ENCODE assay signal across 8 cellular contexts in the genomic region with DNA sequence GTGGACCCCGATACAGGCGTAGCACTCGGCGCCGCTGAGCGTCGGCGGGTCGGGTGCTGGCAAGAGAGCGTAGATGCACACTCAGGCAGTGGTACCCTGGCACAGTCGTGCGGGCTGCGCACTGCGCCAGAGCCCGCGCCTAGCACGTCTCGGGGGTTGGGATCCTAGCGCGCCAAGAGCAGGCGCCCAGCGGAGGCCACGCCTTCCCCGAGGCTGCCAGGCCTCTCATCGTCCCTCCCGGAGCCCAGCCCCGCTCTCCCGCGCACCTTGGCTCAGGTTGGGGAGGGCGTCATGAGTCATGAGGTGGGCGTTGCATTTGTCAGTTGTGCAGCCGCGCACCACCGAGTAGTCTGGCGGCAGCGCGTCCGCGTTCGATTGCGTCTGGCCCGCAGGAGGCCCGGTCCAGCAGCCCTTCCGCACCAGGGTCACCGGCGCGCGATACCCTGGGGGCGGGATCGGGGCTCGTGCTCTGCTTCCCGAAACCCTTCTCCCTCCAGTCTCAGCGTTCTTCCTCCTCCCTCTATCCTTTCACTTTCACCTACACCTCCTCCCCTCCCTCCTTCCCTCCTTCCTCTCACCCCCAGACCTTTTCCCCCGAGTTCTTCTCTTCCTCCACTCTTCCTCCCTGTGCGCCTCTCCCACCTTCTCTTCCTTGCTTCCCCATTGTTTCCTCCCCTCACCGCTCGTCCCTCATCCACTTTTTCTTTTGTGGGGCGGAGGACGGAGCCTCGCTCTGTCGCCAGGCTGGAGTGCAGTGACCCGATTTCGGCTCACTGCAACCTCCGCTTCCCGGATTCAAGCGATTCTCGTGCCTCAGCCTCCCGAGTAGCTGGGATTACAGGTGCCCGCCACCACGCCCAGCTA. TPM values are rescaled to one million over a fixed set of nuclear protein-coding genes. Genes with fewer than 3 reads are reported as not detected.
DNase-seq lines count a peak whose midpoint lies in the region; ATAC-seq and TF ChIP-seq lines count a peak whose summit lies in the region.

No MANE protein-coding gene starts in this region.

- peaks cover 80% of the 10 kb centered on the region for H3K27me3 ChIP-seq in neutrophil
- peaks cover 0 to 5% (median 0%) of the 10 kb centered on the region in 4 donors for H3K27me3 ChIP-seq in upper lobe of left lung

- 21 to 31% methylated on average over 28 to 54 of the region's 70 CpGs for WGBS in upper lobe of left lung, 2 donors

- ATAC-seq in upper lobe of left lung (ENCODE audit: low FRiP score in 2 of 2) (peak; percentile 62 to 74), GM19467 (IDR thresholded peaks at IDR 0.05; ENCODE audit: unreplicated experiment) (no peak), HG03378 (IDR thresholded peaks at IDR 0.05; ENCODE audit: unreplicated experiment) (no peak)

- TF ChIP-seq POLR2A in upper lobe of left lung (IDR thresholded peaks at IDR 0.05), result peak in 1 of 4 donors; percentile 27

- H3K4me3 ChIP-seq in fibroblast of pulmonary artery (replicated peaks; ENCODE audit: low read depth, low read length), result peak overlapping the region; percentile 53
- H3K4me3 ChIP-seq in neutrophil (ENCODE audit: low read depth in 1 of 2, low read length in 1 of 2), result peak overlapping the region; percentile 42 to 43
- H3K4me3 ChIP-seq in upper lobe of left lung, result peak overlapping the region; percentile 25 to 67 (median 51)

- no peaks in the 10 kb centered on the region for H3K9me3 ChIP-seq in neutrophil
- no peaks in the 10 kb centered on the region for H3K9me3 ChIP-seq in upper lobe of left lung

- DNase-seq in EL, result peak; percentile 27
- peak; percentile 76 for DNase-seq in NCI-H226
- DNase-seq in activated T-cell treated with anti-CD3 and anti-CD28 coated beads, Interleukin-2, amount 50 U/mL, for 48 hours, result peak; percentile 77 to 83
- no peak for DNase-seq in fibroblast of pulmonary artery (ENCODE audit: low read depth)
- DNase-seq in upper lobe of left lung, result peak; percentile 53 to 89

- TF ChIP-seq CTCF in fibroblast of pulmonary artery (IDR thresholded peaks at IDR 0.05; ENCODE audit: low read length, missing control alignments), result no peak
- no peak for TF ChIP-seq CTCF in neutrophil (IDR thresholded peaks at IDR 0.05)
- no peak for TF ChIP-seq CTCF in upper lobe of left lung (IDR thresholded peaks at IDR 0.05)

- H3K4me1 ChIP-seq in neutrophil (ENCODE audit: control insufficient read depth in 1 of 2, insufficient read depth in 1 of 2, low read depth in 1 of 2, low read length in 1 of 2) (peaks cover 10 to 12% of the 10 kb centered on the region in 2 experiments), upper lobe of left lung (peaks cover 12 to 19% (median 13%) of the 10 kb centered on the region in 4 donors)

- TF ChIP-seq EP300 in upper lobe of left lung (IDR thresholded peaks at IDR 0.05), result no peak

- H3K27ac ChIP-seq in neutrophil, result no peak overlapping the region
- H3K27ac ChIP-seq in upper lobe of left lung, result peak overlapping the region in 2 of 4 donors; percentile 63 to 66

- H3K36me3 ChIP-seq in neutrophil, result no peaks in the 10 kb centered on the region
- peaks cover 0 to 8% (median 0%) of the 10 kb centered on the region in 4 donors for H3K36me3 ChIP-seq in upper lobe of left lung

RNA-seq across cellular contexts. Expression of gene LYPD5, which starts 3.5 kb away (rescaled TPM):
- 1 to 10 TPM; 2.7 to 9.9 (median 6.0) TPM for total RNA-seq in upper lobe of left lung

RNA-seq across cellular contexts. Expression of gene KCNN4, which starts 18.0 kb away (rescaled TPM):
- 10 to 100 TPM in 3 of 6 donors, 1 to 10 TPM in 3; 4.7 to 43.0 (median 10.4) TPM for total RNA-seq in upper lobe of left lung

RNA-seq across cellular contexts. Expression of gene ZNF283, which starts 28.3 kb away (rescaled TPM):
- total RNA-seq in upper lobe of left lung, result 10 to 100 TPM in 1 of 6 donors, 1 to 10 TPM in 5; 2.9 to 11.7 (median 6.7) TPM

RNA-seq across cellular contexts. Expression of gene SMG9, which starts 44.0 kb away (rescaled TPM):
- 100 to 1,000 TPM in 1 of 6 donors, 10 to 100 TPM in 5; 23.0 to 119 (median 52.9) TPM for total RNA-seq in upper lobe of left lung

Comparison
In these comparisons a context has a peak if more than half of its experiments do, and no peak if none do; other contexts are left out.
1. ATAC-seq: peak in upper lobe of left lung (2 of 2); none in GM19467 (single experiment) and HG03378 (single experiment).
2. Peak in every context shown above with its lines, with median percentiles within 50 percentile points of each other: H3K4me3 ChIP-seq.